Comparison of ENCODE assay signal across 8 cellular contexts in genomic region chr16:83826146-83826913, GRCh38. TPM values are rescaled to one million over a fixed set of nuclear protein-coding genes. Genes with fewer than 3 reads are reported as not detected.
DNase-seq lines count a peak whose midpoint lies in the region; ATAC-seq and TF ChIP-seq lines count a peak whose summit lies in the region.

No MANE protein-coding gene starts in this region.

- H3K27ac Mint-ChIP-seq in CD4-positive, CD25-positive, alpha-beta regulatory T cell = peak overlapping the region in 1 of 3 donors; percentile 41

- no peaks in the 10 kb centered on the region for H3F3A ChIP-seq in SU-DHL-6 (ENCODE audit: insufficient read depth)

- no peaks in the 10 kb centered on the region for H3K9me2 ChIP-seq in SU-DHL-6 (replicated peaks; ENCODE audit: insufficient read depth, low read length)

- no peak overlapping the region for H3K4me3 ChIP-seq in CD4-positive, CD25-positive, alpha-beta regulatory T cell (ENCODE audit: low read depth, low read length)
- H3K4me3 ChIP-seq in SU-DHL-6 (ENCODE audit: insufficient read depth, low read length, poor library complexity, severe bottlenecking) (no peak overlapping the region), heart right ventricle (no peak overlapping the region), aorta (ENCODE audit: low read length in 2 of 2) (no peak overlapping the region)

- no peaks in the 10 kb centered on the region for H3K36me3 ChIP-seq in CD4-positive, CD25-positive, alpha-beta regulatory T cell (ENCODE audit: control insufficient read depth, insufficient read depth, low read length)
- H3K36me3 ChIP-seq in SU-DHL-6 (ENCODE audit: low read length) (no peaks in the 10 kb centered on the region), heart right ventricle (no peaks in the 10 kb centered on the region), aorta (ENCODE audit: control insufficient read depth in 1 of 2, insufficient read depth in 2 of 2, low read length in 1 of 2) (no peaks in the 10 kb centered on the region)

- H4K20me1 ChIP-seq in SU-DHL-6 (ENCODE audit: low read depth, low read length) = no peaks in the 10 kb centered on the region

- peak; percentile 80 for TF ChIP-seq CTCF in SU-DHL-6 (IDR thresholded peaks at IDR 0.05; ENCODE audit: insufficient read depth, low read length, poor library complexity, severe bottlenecking)
- TF ChIP-seq CTCF in heart right ventricle (IDR thresholded peaks at IDR 0.05) = peak; percentile 83 to 95 (median 94)

- no peaks in the 10 kb centered on the region for H3K36me3 Mint-ChIP-seq in CD4-positive, CD25-positive, alpha-beta regulatory T cell

- ATAC-seq in CD4-positive, CD25-positive, alpha-beta regulatory T cell (ENCODE audit: low read depth in 2 of 2) = peak; percentile 83 to 88
- ATAC-seq in GM19438 (IDR thresholded peaks at IDR 0.05; ENCODE audit: low read depth, unreplicated experiment) (peak; percentile 81), heart right ventricle (peak; percentile 89 to 96 (median 92)), aorta (ENCODE audit: low FRiP score) (peak; percentile 80)

- no peaks in the 10 kb centered on the region for H3K4me1 ChIP-seq in CD4-positive, CD25-positive, alpha-beta regulatory T cell (ENCODE audit: control insufficient read depth, insufficient read depth, low read length, poor library complexity, severe bottlenecking)
- H3K4me1 ChIP-seq in heart right ventricle = peaks cover 0 to 7% (median 0%) of the 10 kb centered on the region in 9 donors
- H3K4me1 ChIP-seq in aorta (ENCODE audit: control insufficient read depth in 1 of 2, insufficient read depth in 2 of 2, low read length in 2 of 2) = no peaks in the 10 kb centered on the region

- H3K4me3 Mint-ChIP-seq in CD4-positive, CD25-positive, alpha-beta regulatory T cell = peak overlapping the region in 1 of 4 donors; percentile 39

- DNase-seq in CD4-positive, CD25-positive, alpha-beta regulatory T cell = peak; percentile 54 to 69 (median 69)
- DNase-seq in Kasumi-1 (lab: John Stamatoyannopoulos, UW) = peak; percentile 63 to 67
- peak; percentile 44 for DNase-seq in activated naive CD8-positive, alpha-beta T cell treated with anti-CD3 and anti-CD28 coated beads, Interleukin-2, amount 50 U/mL, for 16 hours (ENCODE audit: low read depth, low spot score)
- DNase-seq in heart right ventricle = peak; percentile 83 to 86
- peak; percentile 73 for DNase-seq in putamen (ENCODE audit: low spot score)
- peak; percentile 87 to 95 for DNase-seq in aorta

- H3K4me1 Mint-ChIP-seq in CD4-positive, CD25-positive, alpha-beta regulatory T cell = peaks cover 0 to 6% (median 2%) of the 10 kb centered on the region in 4 donors

- no peak overlapping the region for H2AFZ ChIP-seq in SU-DHL-6 (ENCODE audit: low read depth, low read length, severe bottlenecking)

- H3K27me3 ChIP-seq in CD4-positive, CD25-positive, alpha-beta regulatory T cell (ENCODE audit: control insufficient read depth, insufficient read depth, low read length) = no peaks in the 10 kb centered on the region
- H3K27me3 ChIP-seq in SU-DHL-6 (ENCODE audit: low read length) (no peaks in the 10 kb centered on the region), heart right ventricle (peaks cover 0 to 4% (median 0%) of the 10 kb centered on the region in 7 donors), aorta (ENCODE audit: control insufficient read depth in 1 of 2, insufficient read depth in 2 of 2, low read length in 1 of 2) (no peaks in the 10 kb centered on the region)

- H3K4me2 ChIP-seq in SU-DHL-6 (ENCODE audit: low read depth, low read length, poor library complexity, severe bottlenecking) = no peak overlapping the region

- intact Hi-C loops in heart right ventricle (cut with DNase I) (loop anchor here (2.0 to 10.0 kb wide), 13 partner anchors 48 to 658 kb away; partner anchors contain the start of gene SLC38A8 (in 1 of the 10)), aorta (cut with DNase I) (loop anchor here in 1 of 2 donors (5.0 kb wide), 1 partner anchor 236 kb away; no protein-coding TSS in a partner anchor)

- no peaks in the 10 kb centered on the region for H3K79me2 ChIP-seq in SU-DHL-6 (ENCODE audit: insufficient read depth, low read length)

- no peak overlapping the region for H3K27ac ChIP-seq in CD4-positive, CD25-positive, alpha-beta regulatory T cell (ENCODE audit: insufficient read depth, low read length, poor library complexity, severe bottlenecking)
- H3K27ac ChIP-seq in SU-DHL-6 (ENCODE audit: low read depth, low read length) (no peak overlapping the region), heart right ventricle (no peak overlapping the region), aorta (ENCODE audit: low read depth in 1 of 2, low read length in 2 of 2) (no peak overlapping the region)

- 40 to 43% methylated on average over 21 of the region's 21 CpGs for WGBS in heart right ventricle, 2 donors
- WGBS in aorta, 2 donors = 44 to 45% methylated on average over 21 of the region's 21 CpGs

- H3K27me3 Mint-ChIP-seq in CD4-positive, CD25-positive, alpha-beta regulatory T cell = peaks cover 4% of the 10 kb centered on the region

- H3K9me3 ChIP-seq in CD4-positive, CD25-positive, alpha-beta regulatory T cell (ENCODE audit: control insufficient read depth in 2 of 2, low read length in 2 of 2) = no peaks in the 10 kb centered on the region
- H3K9me3 ChIP-seq in SU-DHL-6 (ENCODE audit: insufficient read depth, low read length) (no peaks in the 10 kb centered on the region), heart right ventricle (no peaks in the 10 kb centered on the region), aorta (ENCODE audit: control insufficient read depth, low read length) (no peaks in the 10 kb centered on the region)

- peaks cover 0 to 1% (median 0%) of the 10 kb centered on the region in 7 donors for H3K9me3 Mint-ChIP-seq in CD4-positive, CD25-positive, alpha-beta regulatory T cell

- no peak overlapping the region for H3K9ac ChIP-seq in SU-DHL-6 (ENCODE audit: low read length)

RNA-seq across cellular contexts. Expression of gene HSBP1, which starts 18.6 kb away (rescaled TPM):
- 26.7 TPM for total RNA-seq in CD4-positive, CD25-positive, alpha-beta regulatory T cell
- 10 to 100 TPM; 25.1 to 53.0 (median 38.3) TPM for polyA plus RNA-seq in CD4-positive, CD25-positive, alpha-beta regulatory T cell
- total RNA-seq in heart right ventricle = 100 to 1,000 TPM; 126 to 178 (median 162) TPM
- polyA plus RNA-seq in heart right ventricle = 10 to 100 TPM; 86.7 to 87.3 TPM
- total RNA-seq in aorta = 10 to 100 TPM; 71.0 to 74.3 TPM
- 10 to 100 TPM; 24.0 to 27.2 TPM for polyA plus RNA-seq in aorta
